ENCODE assay signal across 29 cellular contexts in genomic region chr5:133229931-133230664, GRCh38.
DNase-seq lines count a peak whose midpoint lies in the region; ATAC-seq, FAIRE-seq and TF ChIP-seq lines count a peak whose summit lies in the region.
"Had no signal": no experiment of that assay in that cellular context is flagged by ENCODE, and none has a peak within 500 bp of the region (broad histone marks: within the 10 kb centered on the region; RNA-seq: fewer than 3 reads in every experiment).

No MANE protein-coding gene starts in this region.

- SMC1A ChIA-PET in GM12878 (lab: Charles Lee; ENCODE audit: uncharacterized antibody, unreplicated experiment) = interaction anchor here (1.0 to 2.6 kb wide), 2 partner anchors 9 to 11 kb away, joined by 3 to 6 read pairs; no protein-coding TSS in a partner anchor

- no peak for TF ChIP-seq EP300 in GM12878 (IDR thresholded peaks at IDR 0.05; ENCODE audit: borderline replicate concordance in 1 of 2, control insufficient read depth in 1 of 2, low read depth in 2 of 2, low read length in 2 of 2)

- H3K9me3 ChIP-seq in GM12878 (replicated peaks; ENCODE audit: control insufficient read depth, insufficient read depth, low read length) (no peaks in the 10 kb centered on the region), keratinocyte (ENCODE audit: control insufficient read depth, low read depth, low read length) (no peaks in the 10 kb centered on the region)
- H3K9me3 ChIP-seq: BLaER1, Caco-2, gastroesophageal sphincter, upper lobe of left lung had no signal

- BruUV-seq in GM12878 (replicated peaks; lab: Mats Ljungman, UMichigan) = no TSS peak

- no peak for TF ChIP-seq RAD21 in GM12878 (IDR thresholded peaks at IDR 0.05; ENCODE audit: insufficient read depth, low read depth, low read length)

- no peak for TF ChIP-seq POLR2A in GM12878 (IDR thresholded peaks at IDR 0.05; ENCODE audit: low read depth, low read length)

- intact Hi-C loops in GM12878 (cut with micrococcal nuclease; ENCODE audit: unreplicated experiment) = no loop called here

- H3K4me2 ChIP-seq in GM12878 (ENCODE audit: control insufficient read depth, insufficient read depth) (no peak overlapping the region), keratinocyte (ENCODE audit: control insufficient read depth, extremely low read depth, insufficient read depth, low read depth, low read length) (peak overlapping the region; percentile 29)
- H3K4me2 ChIP-seq: BLaER1 had no signal

- ATAC-seq in stimulated activated naive CD8-positive, alpha-beta T cell treated with anti-CD3 and anti-CD28 coated beads, Interleukin-15, Interleukin-2, amounts not matched to agents 100 U/mL and 50 U/mL, for 24 hours = peak; percentile 36
- ATAC-seq in stimulated activated naive CD8-positive, alpha-beta T cell treated with anti-CD3 and anti-CD28 coated beads, Interleukin-15, amount 100 ng/mL, for 72 hours = no peak
- ATAC-seq in GM12878 = 0 out of 3 replicates have a peak, but pooled peaks have one; percentile 27
- ATAC-seq: gastroesophageal sphincter, HepG2, right cardiac atrium had no signal

- H3K9me3 Mint-ChIP-seq in stimulated activated naive CD8-positive, alpha-beta T cell treated with anti-CD3 and anti-CD28 coated beads, Interleukin-15, amount 100 ng/mL, for 72 hours = no peaks in the 10 kb centered on the region
- H3K9me3 Mint-ChIP-seq: activated B cell treated with CpG ODN at 0.5 μM for 24 hours; activated CD4-positive, alpha-beta memory T cell treated with anti-CD3 and anti-CD28 coated beads, Interleukin-2, amount 10 ng/mL, durations not matched to agents 7 days and 5 days; activated T-cell treated with anti-CD3 and anti-CD28 coated beads, Interleukin-2, amount 50 U/mL, for 24 hours had no signal

- no peaks in the 10 kb centered on the region for H4K20me1 ChIP-seq in GM12878 (ENCODE audit: control insufficient read depth, insufficient read depth)
- no peaks in the 10 kb centered on the region for H4K20me1 ChIP-seq in keratinocyte (ENCODE audit: control insufficient read depth, extremely low read depth, insufficient read depth, low read length)
- H4K20me1 ChIP-seq: BLaER1 had no signal

- dilution Hi-C loops in keratinocyte (cut with MboI; ENCODE audit: extremely low pct_ligation_motif_present, low sequenced_read_pairs) = no loop called here

- H3K4me1 Mint-ChIP-seq in stimulated activated naive CD8-positive, alpha-beta T cell treated with anti-CD3 and anti-CD28 coated beads, Interleukin-15, amount 100 ng/mL, for 72 hours = no peaks in the 10 kb centered on the region
- H3K4me1 Mint-ChIP-seq: activated CD4-positive, alpha-beta memory T cell treated with anti-CD3 and anti-CD28 coated beads, Interleukin-2, amount 10 ng/mL, durations not matched to agents 7 days and 5 days had no signal

- no peak for FAIRE-seq in GM12878 (lab: Jason Lieb, UNC)
- peak; percentile 95 for FAIRE-seq in keratinocyte (lab: Jason Lieb, UNC)
- FAIRE-seq: GM19239, HepG2 had no signal

- H3K27me3 ChIP-seq in GM12878 (replicated peaks in 1 of 2; ENCODE audit: control insufficient read depth in 2 of 2, insufficient read depth in 2 of 2, low read length in 1 of 2) = no peaks in the 10 kb centered on the region
- H3K27me3 ChIP-seq in keratinocyte (ENCODE audit: control insufficient read depth, extremely low read depth, insufficient read depth, low read length) = no peaks in the 10 kb centered on the region
- H3K27me3 ChIP-seq: BLaER1, gastroesophageal sphincter, upper lobe of left lung had no signal

- H3K4me1 ChIP-seq in GM12878 (ENCODE audit: control insufficient read depth, insufficient read depth, low read length) (no peaks in the 10 kb centered on the region), keratinocyte (ENCODE audit: control insufficient read depth, extremely low read depth, insufficient read depth, low read length) (peaks cover 68% of the 10 kb centered on the region)
- H3K4me1 ChIP-seq: gastroesophageal sphincter, upper lobe of left lung had no signal

- POLR2A ChIA-PET in GM12878 (lab: Charles Lee) = no interaction called here

- in situ Hi-C loops in GM12878 (cut with MboI) = no loop called here

- DNase-seq in stimulated activated naive CD8-positive, alpha-beta T cell treated with anti-CD3 and anti-CD28 coated beads, Interleukin-15, Interleukin-2, amounts not matched to agents 100 U/mL and 50 U/mL, for 24 hours = no peak
- DNase-seq in stimulated activated naive CD8-positive, alpha-beta T cell treated with anti-CD3 and anti-CD28 coated beads, Interleukin-15, amount 100 ng/mL, for 72 hours = no peak
- DNase-seq in GM12878 (ENCODE audit: low read depth, low spot score) (no peak), keratinocyte (ENCODE audit: low read depth, low spot score) (peak; percentile 93), HuH-7 (ENCODE audit: low spot score) (no peak), cerebellar nuclear complex (lab: John Stamatoyannopoulos, UW) (no peak), NCI-H1092 (lab: John Stamatoyannopoulos, UW) (no peak)
- DNase-seq in effector CD4-positive, alpha-beta T cell = no peak
- DNase-seq: ACHN; activated B cell treated with CpG ODN at 0.5 μM for 24 hours; activated CD4-positive, alpha-beta memory T cell treated with anti-CD3 and anti-CD28 coated beads, Interleukin-2, amount 10 ng/mL, durations not matched to agents 7 days and 5 days; activated naive CD4-positive, alpha-beta T cell treated with Interleukin-2 at 50 U/mL for 16 hours; activated T-cell treated with anti-CD3 and anti-CD28 coated beads, Interleukin-2, amount 50 U/mL, for 24 hours; amygdala; Caco-2; central memory CD4-positive, alpha-beta T cell; DMS79 treated with DMSO at 0.1 percent for 48 hours; erythroblast; NCI-H146; NCI-H526; right cardiac atrium; Right ventricle myocardium superior; stimulated activated CD4-positive, alpha-beta T cell treated with anti-CD3 and anti-CD28 coated beads, Interleukin-12 subunit alpha, Interleukin-12 subunit beta, amount 100 ng/mL, for 4 hours; T1000; upper lobe of left lung had no signal

- H3K27ac ChIP-seq in GM12878 (ENCODE audit: control insufficient read depth, insufficient read depth) = no peak overlapping the region
- H3K27ac ChIP-seq in keratinocyte (ENCODE audit: control insufficient read depth, insufficient read depth, low read length) = peak overlapping the region; percentile 82
- H3K27ac ChIP-seq: BLaER1, gastroesophageal sphincter, upper lobe of left lung had no signal

- no peaks in the 10 kb centered on the region for H3K79me2 ChIP-seq in GM12878 (ENCODE audit: control insufficient read depth, insufficient read depth, low read length)
- no peaks in the 10 kb centered on the region for H3K79me2 ChIP-seq in keratinocyte (ENCODE audit: control insufficient read depth, insufficient read depth, low read length)

- TF ChIP-seq CTCF in GM12878 (IDR thresholded peaks at IDR 0.05 in 2 of 3, conservative IDR thresholded peaks at IDR 0.05 in 1 of 3; ENCODE audit: control insufficient read depth in 2 of 3, extremely low read depth in 1 of 3, insufficient read depth in 1 of 3, low read depth in 3 of 3, low read length in 3 of 3) (no peak), keratinocyte (optimal IDR thresholded peaks at IDR 0.05 in 1 of 3, IDR thresholded peaks at IDR 0.05 in 1 of 3, conservative IDR thresholded peaks at IDR 0.05 in 1 of 3; ENCODE audit: extremely low read depth in 1 of 3, insufficient read depth in 2 of 3, low read length in 3 of 3) (peak in 2 of 3 experiments; percentile 42 to 47)

- no peak overlapping the region for H3K4me3 ChIP-seq in GM12878
- peak overlapping the region in 1 of 3 experiments; percentile 1 for H3K4me3 ChIP-seq in keratinocyte (ENCODE audit: control insufficient read depth in 2 of 3, extremely low read depth in 1 of 3, insufficient read depth in 2 of 3, low read depth in 1 of 3, low read length in 3 of 3)
- H3K4me3 ChIP-seq: BLaER1, gastroesophageal sphincter, upper lobe of left lung had no signal

- RAD21 ChIA-PET in GM12878 (lab: Charles Lee; ENCODE audit: unreplicated experiment) = interaction anchor here (0.7 to 2.0 kb wide), 2 partner anchors 10 to 116 kb away, joined by 3 to 5 read pairs; no protein-coding TSS in a partner anchor

- H3K36me3 ChIP-seq in GM12878 (ENCODE audit: control insufficient read depth in 2 of 2, insufficient read depth in 2 of 2, low read length in 1 of 2) (no peaks in the 10 kb centered on the region), keratinocyte (ENCODE audit: control insufficient read depth in 2 of 2, extremely low read depth in 1 of 2, insufficient read depth in 2 of 2, low read length in 2 of 2) (no peaks in the 10 kb centered on the region)
- H3K36me3 ChIP-seq: BLaER1, gastroesophageal sphincter, upper lobe of left lung had no signal

- H3K4me3 Mint-ChIP-seq in stimulated activated naive CD8-positive, alpha-beta T cell treated with anti-CD3 and anti-CD28 coated beads, Interleukin-15, amount 100 ng/mL, for 72 hours = no peak overlapping the region
- H3K4me3 Mint-ChIP-seq: activated B cell treated with CpG ODN at 0.5 μM for 24 hours; activated CD4-positive, alpha-beta memory T cell treated with anti-CD3 and anti-CD28 coated beads, Interleukin-2, amount 10 ng/mL, durations not matched to agents 7 days and 5 days; activated T-cell treated with anti-CD3 and anti-CD28 coated beads, Interleukin-2, amount 50 U/mL, for 24 hours had no signal

- WGBS in GM12878 (ENCODE audit: insufficient coverage, insufficient replicate concordance, low lambda C conversion rate, missing lambda C conversion rate) = 52% methylated on average over 8 of the region's 8 CpGs

- H3K27ac Mint-ChIP-seq in stimulated activated naive CD8-positive, alpha-beta T cell treated with anti-CD3 and anti-CD28 coated beads, Interleukin-15, amount 100 ng/mL, for 72 hours = no peak overlapping the region
- H3K27ac Mint-ChIP-seq: activated B cell treated with CpG ODN at 0.5 μM for 24 hours; activated CD4-positive, alpha-beta memory T cell treated with anti-CD3 and anti-CD28 coated beads, Interleukin-2, amount 10 ng/mL, durations not matched to agents 7 days and 5 days; activated T-cell treated with anti-CD3 and anti-CD28 coated beads, Interleukin-2, amount 50 U/mL, for 24 hours had no signal

- peak overlapping the region; percentile 7; the same call in 1 of the 2 replicates for H2AFZ ChIP-seq in GM12878 (ENCODE audit: control insufficient read depth, low read depth, low read length)
- H2AFZ ChIP-seq in keratinocyte (ENCODE audit: control insufficient read depth, low read length) = peak overlapping the region; percentile 1

- H3K27me3 Mint-ChIP-seq in stimulated activated naive CD8-positive, alpha-beta T cell treated with anti-CD3 and anti-CD28 coated beads, Interleukin-15, amount 100 ng/mL, for 72 hours = no peaks in the 10 kb centered on the region
- H3K27me3 Mint-ChIP-seq: activated B cell treated with CpG ODN at 0.5 μM for 24 hours; activated T-cell treated with anti-CD3 and anti-CD28 coated beads, Interleukin-2, amount 50 U/mL, for 24 hours had no signal

- H3K9ac ChIP-seq in GM12878 (ENCODE audit: control insufficient read depth, insufficient read depth, low read length) (no peak overlapping the region), keratinocyte (ENCODE audit: control insufficient read depth, extremely low read depth, insufficient read depth, low read length) (peak overlapping the region; percentile 25)
- H3K9ac ChIP-seq: BLaER1 had no signal

- CTCF ChIA-PET in GM12878 (lab: Yijun Ruan, JAX) = no interaction called here

- H3K9me1 ChIP-seq in keratinocyte (ENCODE audit: control insufficient read depth, extremely low read depth, insufficient read depth, low read length) = no peaks in the 10 kb centered on the region

TF ChIP-seq in GM12878, 131 proteins besides CTCF, POLR2A, EP300 and RAD21 (continues in another document):
- peak; percentile 25; the same call in 1 of the 2 replicates for TF ChIP-seq JUNB (IDR thresholded peaks at IDR 0.05)

Comparison
In these comparisons a context has a peak if more than half of its experiments do, and no peak if none do; other contexts are left out.
1. CTCF ChIP-seq: peak in keratinocyte (2 of 3); none in GM12878 (0 of 3).